Comparison of ENCODE assay signal across 21 cellular contexts in the genomic region with DNA sequence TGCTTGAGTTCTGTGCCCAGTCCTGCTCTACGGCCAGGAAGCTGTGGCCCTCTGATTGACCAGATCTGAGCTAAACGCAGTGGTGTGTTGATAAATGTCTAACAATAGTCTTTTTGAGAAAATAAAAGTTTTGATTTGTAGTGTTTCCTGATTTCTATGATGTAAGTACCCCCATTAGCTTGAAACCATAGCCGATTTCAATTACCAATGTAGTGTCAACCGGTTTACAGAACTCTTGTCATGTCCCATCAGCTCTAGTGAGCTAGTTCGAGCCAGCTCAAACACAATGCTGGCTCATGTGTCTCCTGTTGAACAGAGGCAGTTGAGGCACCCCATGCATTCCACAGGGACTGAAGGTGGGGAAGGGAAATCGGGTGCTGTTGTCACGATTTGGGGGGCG. TPM values are rescaled to one million over a fixed set of nuclear protein-coding genes. Genes with fewer than 3 reads are reported as not detected.
DNase-seq lines count a peak whose midpoint lies in the region; ATAC-seq, FAIRE-seq and TF ChIP-seq lines count a peak whose summit lies in the region.
"Had no signal": no experiment of that assay in that cellular context is flagged by ENCODE, and none has a peak within 500 bp of the region (broad histone marks: within the 10 kb centered on the region; RNA-seq: fewer than 3 reads in every experiment).

No MANE protein-coding gene starts in this region.

- H3K79me2 ChIP-seq in MM.1S (ENCODE audit: low read length) (no peaks in the 10 kb centered on the region), GM12878 (ENCODE audit: control insufficient read depth, insufficient read depth, low read length) (peaks cover 39% of the 10 kb centered on the region)

- H3K27ac ChIP-seq in MM.1S (ENCODE audit: low read length) (peak overlapping the region; percentile 66; the same call in 1 of the 2 replicates), GM12878 (ENCODE audit: control insufficient read depth, insufficient read depth) (peak overlapping the region; percentile 91)
- H3K27ac ChIP-seq: ascending aorta, ovary, right lobe of liver, uterus had no signal

- intact Hi-C loops in natural killer cell (cut with micrococcal nuclease), result no loop called here
- intact Hi-C loops in GM12878 (cut with micrococcal nuclease; ENCODE audit: unreplicated experiment), result loop anchor here (2.0 to 5.0 kb wide), 2 partner anchors 22 to 209 kb away; no protein-coding TSS in a partner anchor

- no peaks in the 10 kb centered on the region for H3K27me3 ChIP-seq in MM.1S (replicated peaks; ENCODE audit: insufficient read depth, low read length)
- no peaks in the 10 kb centered on the region for H3K27me3 ChIP-seq in GM12878 (replicated peaks in 1 of 2; ENCODE audit: control insufficient read depth in 2 of 2, insufficient read depth in 2 of 2, low read length in 1 of 2)
- H3K27me3 ChIP-seq in BE2C, result no peaks in the 10 kb centered on the region
- H3K27me3 ChIP-seq: ascending aorta, ovary, Peyer's patch, right lobe of liver, uterus had no signal

- H3K9me2 ChIP-seq in MM.1S (replicated peaks; ENCODE audit: insufficient read depth, low read length), result no peaks in the 10 kb centered on the region
- H3K9me2 ChIP-seq: SK-N-SH had no signal

- H3K36me3 ChIP-seq in MM.1S (replicated peaks; ENCODE audit: insufficient read depth, low read length), result no peaks in the 10 kb centered on the region
- no peaks in the 10 kb centered on the region for H3K36me3 ChIP-seq in GM12878 (ENCODE audit: control insufficient read depth in 2 of 2, insufficient read depth in 2 of 2, low read length in 1 of 2)
- H3K36me3 ChIP-seq in BE2C, result no peaks in the 10 kb centered on the region
- H3K36me3 ChIP-seq: ascending aorta, ovary, Peyer's patch, right lobe of liver, uterus had no signal

- TF ChIP-seq RAD21 in GM12878 (IDR thresholded peaks at IDR 0.05; ENCODE audit: insufficient read depth, low read depth, low read length), result no peak

- no peak overlapping the region for H3K4me3 Mint-ChIP-seq in natural killer cell treated with Interleukin-12 subunit alpha and Interleukin-12 subunit beta and Interleukin-15 and Interleukin-18, amount 100 ng/mL, for 72 hours
- H3K4me3 Mint-ChIP-seq in natural killer cell, result no peak overlapping the region

- CTCF ChIA-PET in GM12878 (lab: Yijun Ruan, JAX), result interaction anchor here (0.6 to 4.5 kb wide), 15 partner anchors 11 to 248 kb away, joined by 3 to 33 read pairs (median 6); partner anchors contain the start of gene NCOA3

- no peaks in the 10 kb centered on the region for H3K27me3 Mint-ChIP-seq in natural killer cell treated with Interleukin-12 subunit alpha and Interleukin-12 subunit beta and Interleukin-15 and Interleukin-18, amount 100 ng/mL, for 72 hours
- no peaks in the 10 kb centered on the region for H3K27me3 Mint-ChIP-seq in natural killer cell (ENCODE audit: low read depth in 2 of 2)

- in situ Hi-C loops in GM12878 (cut with MboI) (no loop called here), KBM-7 (cut with MboI; ENCODE audit: low pct_unique_long_range_greater_than_20kb, low sequenced_read_pairs) (no loop called here)

- TF ChIP-seq POLR2A in GM12878 (IDR thresholded peaks at IDR 0.05; ENCODE audit: low read depth, low read length), result no peak

- SMC1A ChIA-PET in GM12878 (lab: Charles Lee; ENCODE audit: uncharacterized antibody, unreplicated experiment), result interaction anchor here (0.9 to 9.2 kb wide), 29 partner anchors 21 to 218 kb away, joined by 3 to 142 read pairs (median 8); partner anchors contain the start of genes NCOA3 and ZMYND8

- H3K4me2 ChIP-seq in MM.1S (ENCODE audit: low read depth, low read length) (no peak overlapping the region), GM12878 (ENCODE audit: control insufficient read depth, insufficient read depth) (peak overlapping the region; percentile 70)
- H3K4me2 ChIP-seq: SK-N-SH had no signal

- TF ChIP-seq EP300 in GM12878 (IDR thresholded peaks at IDR 0.05; ENCODE audit: borderline replicate concordance in 1 of 2, control insufficient read depth in 1 of 2, low read depth in 2 of 2, low read length in 2 of 2), result no peak

- H3K9ac ChIP-seq in MM.1S (ENCODE audit: low read length), result no peak overlapping the region
- H3K9ac ChIP-seq in GM12878 (ENCODE audit: control insufficient read depth, insufficient read depth, low read length), result peak overlapping the region; percentile 84
- H3K9ac ChIP-seq: SK-N-SH had no signal

- H3K4me1 ChIP-seq in MM.1S (ENCODE audit: low read length) (peaks cover 59% of the 10 kb centered on the region), GM12878 (ENCODE audit: control insufficient read depth, insufficient read depth, low read length) (peaks cover 67% of the 10 kb centered on the region), BE2C (no peaks in the 10 kb centered on the region)
- H3K4me1 ChIP-seq: right lobe of liver, uterus had no signal

- H3K27ac Mint-ChIP-seq in natural killer cell treated with Interleukin-12 subunit alpha and Interleukin-12 subunit beta and Interleukin-15 and Interleukin-18, amount 100 ng/mL, for 72 hours, result peak overlapping the region; percentile 16 to 37
- peak overlapping the region in 1 of 2 donors; percentile 38 for H3K27ac Mint-ChIP-seq in natural killer cell

- H3K4me1 Mint-ChIP-seq in natural killer cell treated with Interleukin-12 subunit alpha and Interleukin-12 subunit beta and Interleukin-15 and Interleukin-18, amount 100 ng/mL, for 72 hours (ENCODE audit: low read depth in 2 of 2), result peaks cover 18 to 28% of the 10 kb centered on the region in 2 donors
- H3K4me1 Mint-ChIP-seq in natural killer cell, result peaks cover 17 to 24% of the 10 kb centered on the region in 2 donors

- H3K9me3 ChIP-seq in MM.1S (replicated peaks; ENCODE audit: insufficient read depth, low read length), result no peaks in the 10 kb centered on the region
- no peaks in the 10 kb centered on the region for H3K9me3 ChIP-seq in GM12878 (replicated peaks; ENCODE audit: control insufficient read depth, insufficient read depth, low read length)
- H3K9me3 ChIP-seq in BE2C, result no peaks in the 10 kb centered on the region; the same call in 1 of the 2 replicates
- H3K9me3 ChIP-seq: ascending aorta, ovary, Peyer's patch, right lobe of liver, SK-N-SH, uterus had no signal

- FAIRE-seq in GM12878 (lab: Jason Lieb, UNC), result no peak
- FAIRE-seq: TTC549 had no signal

- H3K9me3 Mint-ChIP-seq in natural killer cell treated with Interleukin-12 subunit alpha and Interleukin-12 subunit beta and Interleukin-15 and Interleukin-18, amount 100 ng/mL, for 72 hours, result no peaks in the 10 kb centered on the region
- no peaks in the 10 kb centered on the region for H3K9me3 Mint-ChIP-seq in natural killer cell

- ATAC-seq in natural killer cell treated with Interleukin-12 subunit alpha and Interleukin-12 subunit beta and Interleukin-15 and Interleukin-18, amount 100 ng/mL, for 72 hours, result no peak
- ATAC-seq in natural killer cell (no peak), GM12878 (no peak)
- ATAC-seq: right lobe of liver had no signal

- 15% methylated on average over 8 of the region's 8 CpGs for WGBS in GM12878 (ENCODE audit: insufficient coverage, insufficient replicate concordance, low lambda C conversion rate, missing lambda C conversion rate)

- DNase-seq in natural killer cell treated with Interleukin-12 subunit alpha and Interleukin-12 subunit beta and Interleukin-15 and Interleukin-18, amount 100 ng/mL, for 72 hours (ENCODE audit: low spot score), result no peak
- DNase-seq in natural killer cell, result no peak
- DNase-seq in MM.1S, result no peak
- no peak for DNase-seq in GM12878 (ENCODE audit: low read depth, low spot score)
- DNase-seq in SHP77 (lab: John Stamatoyannopoulos, UW), result no peak
- no peak for DNase-seq in BE2C
- DNase-seq in RPMI8226, result no peak
- DNase-seq in KBM-7, result no peak
- DNase-seq: cerebellar nuclear complex; DMS 273 treated with DMSO at 0.1 percent for 48 hours; effector memory CD4-positive, alpha-beta T cell; GDM1; NCI-H1417; NCI-H774; ovary; right lobe of liver; SK-N-SH; uterus had no signal

- H3K4me3 ChIP-seq in MM.1S (ENCODE audit: low read length) (no peak overlapping the region), GM12878 (no peak overlapping the region), BE2C (ENCODE audit: low read depth, low read length) (no peak overlapping the region)
- H3K4me3 ChIP-seq: ascending aorta, ovary, Peyer's patch, right lobe of liver, uterus had no signal

- RAD21 ChIA-PET in GM12878 (lab: Charles Lee; ENCODE audit: unreplicated experiment), result interaction anchor here (0.8 to 9.2 kb wide), 29 partner anchors 21 to 210 kb away, joined by 3 to 143 read pairs (median 10); partner anchors contain the start of genes NCOA3 and ZMYND8

- TF ChIP-seq CTCF in natural killer cell (IDR thresholded peaks at IDR 0.05), result no peak
- TF ChIP-seq CTCF in MM.1S (IDR thresholded peaks at IDR 0.05; ENCODE audit: low read length), result no peak
- TF ChIP-seq CTCF in GM12878 (IDR thresholded peaks at IDR 0.05 in 2 of 3, conservative IDR thresholded peaks at IDR 0.05 in 1 of 3; ENCODE audit: control insufficient read depth in 2 of 3, extremely low read depth in 1 of 3, insufficient read depth in 1 of 3, low read depth in 3 of 3, low read length in 3 of 3), result no peak
- TF ChIP-seq CTCF in BE2C (IDR thresholded peaks at IDR 0.05; ENCODE audit: low read depth, low read length), result no peak

- peaks cover 53% of the 10 kb centered on the region for H3F3A ChIP-seq in MM.1S (ENCODE audit: insufficient read depth, low read length)

- H3K36me3 Mint-ChIP-seq in natural killer cell treated with Interleukin-12 subunit alpha and Interleukin-12 subunit beta and Interleukin-15 and Interleukin-18, amount 100 ng/mL, for 72 hours, result no peaks in the 10 kb centered on the region
- peaks cover 5% of the 10 kb centered on the region for H3K36me3 Mint-ChIP-seq in natural killer cell

- POLR2A ChIA-PET in GM12878 (lab: Charles Lee), result interaction anchor here (0.6 to 11.1 kb wide), 16 partner anchors 19 to 95 kb away, joined by 3 to 123 read pairs (median 9); partner anchors contain the start of genes NCOA3 and ZMYND8

- H2AFZ ChIP-seq in MM.1S (ENCODE audit: low read length), result no peak overlapping the region
- H2AFZ ChIP-seq in GM12878 (ENCODE audit: control insufficient read depth, low read depth, low read length), result no peak overlapping the region

- no TSS peak for BruUV-seq in GM12878 (replicated peaks; lab: Mats Ljungman, UMichigan)

- H4K20me1 ChIP-seq in MM.1S (ENCODE audit: insufficient read depth, low read length) (no peaks in the 10 kb centered on the region), GM12878 (ENCODE audit: control insufficient read depth, insufficient read depth) (no peaks in the 10 kb centered on the region)

RNA-seq across cellular contexts. Expression of gene ZMYND8, which starts 56.7 kb away (rescaled TPM):
- 10 to 100 TPM; 42.1 to 65.7 TPM for total RNA-seq in natural killer cell treated with Interleukin-12 subunit alpha and Interleukin-12 subunit beta and Interleukin-15 and Interleukin-18, amount 100 ng/mL, for 72 hours
- total RNA-seq in natural killer cell (10 to 100 TPM; 57.6 to 72.6 (median 69.8) TPM), GM12878 (2014; rRNA removed) (17.8 and 18.5 TPM in 2 replicates), GM12878 (2014; rRNA removed; fragmentation: Illumina TruSeq; extraction: Trizol) (24.1 and 24.2 TPM in 2 replicates), GM12878 (2021) (42.1 and 54.8 TPM in 2 replicates)
- 207 and 208 TPM in 2 replicates for total RNA-seq in GM12878 (2013; cell fraction: nucleolus; rRNA removed)
- 9.9 TPM for polyA plus RNA-seq in GM12878 (2011; ENCODE audit: low read depth)
- polyA plus RNA-seq in GM12878 (2011; rRNA removed) (26.6 and 34.3 TPM in 2 replicates), GM12878 (2014; fragmentation: Illumina TruSeq; extraction: Trizol) (27.1 and 27.9 TPM in 2 replicates), GM12878 (2014; fragmentation: Nextera tagmentation; extraction: Ambion mirVana) (10 to 100 TPM; 12.9 to 18.4 TPM), GM12878 (2014; rRNA removed) (21.7 and 22.7 TPM in 2 replicates), GM12878 (2016; fragmentation: Nextera tagmentation; extraction: Ambion mirVana) (10 to 100 TPM; 22.1 to 25.0 TPM)
- polyA plus RNA-seq in GM12878 (2011; cell fraction: cytosol; rRNA removed), result 21.0 and 23.6 TPM in 2 replicates
- 69.7 and 78.1 TPM in 2 replicates for polyA plus RNA-seq in GM12878 (2011; cell fraction: nucleus; rRNA removed)
- 16.4 and 22.5 TPM in 2 replicates for polyA plus RNA-seq in GM12878 (2012)
- 49.9 and 55.7 TPM in 2 replicates for polyA minus RNA-seq in GM12878 (2011; rRNA and poly(A)+ RNA removed)
- polyA minus RNA-seq in GM12878 (2011; cell fraction: cytosol; rRNA and poly(A)+ RNA removed), result 18.0 and 20.2 TPM in 2 replicates
- polyA minus RNA-seq in GM12878 (2011; cell fraction: nucleus; rRNA and poly(A)+ RNA removed), result 45.5 and 61.3 TPM in 2 replicates
- polyA plus RNA-seq in BE2C (2012; ENCODE audit: insufficient read depth, insufficient read length, low read depth), result 60.5 TPM
